31 cellular contexts compared by ENCODE assay signal in the genomic region with DNA sequence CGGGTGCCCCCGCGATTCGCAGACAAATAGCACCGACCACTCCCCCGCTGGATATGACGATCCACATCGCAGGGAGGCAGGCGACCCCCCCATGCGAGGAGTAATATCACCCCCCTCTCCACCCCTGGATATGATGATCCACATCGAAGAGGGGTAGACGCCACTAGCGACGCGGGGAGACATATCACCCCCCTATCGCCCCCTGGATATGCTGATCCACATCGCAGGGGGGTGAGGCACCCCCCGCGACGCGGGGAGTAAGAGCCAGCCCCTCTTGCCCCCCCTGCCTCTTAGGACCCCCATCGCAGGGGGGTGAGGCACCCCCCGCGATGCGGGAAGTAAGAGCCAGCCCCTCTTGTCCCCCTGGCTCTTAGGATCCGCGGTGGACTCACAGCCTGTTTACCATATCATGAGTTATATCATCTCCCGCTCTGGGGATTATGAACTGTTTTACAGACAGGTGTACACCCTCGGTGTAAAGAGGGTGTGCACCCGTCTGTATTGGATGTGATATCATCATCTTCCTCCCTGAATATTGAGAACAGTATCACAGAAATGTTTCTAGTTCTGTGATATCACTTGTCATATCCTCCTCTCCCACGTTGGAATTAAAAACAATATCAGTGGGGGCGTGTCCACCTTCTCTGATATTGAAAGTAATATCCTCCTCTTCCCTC. TPM values are rescaled to one million over a fixed set of nuclear protein-coding genes. Genes with fewer than 3 reads are reported as not detected.
"Had no signal": no experiment of that assay in that cellular context is flagged by ENCODE, and none has a peak within 500 bp of the region (broad histone marks: within the 10 kb centered on the region; RNA-seq: fewer than 3 reads in every experiment).

No MANE protein-coding gene starts in this region.

- H3K36me3 ChIP-seq: esophagus squamous epithelium, gastrocnemius medialis, left lung, thyroid gland, upper lobe of right lung, WERI-Rb-1 had no signal

- H3K4me1 Mint-ChIP-seq: activated naive CD8-positive, alpha-beta T cell treated with anti-CD3 and anti-CD28 coated beads, Interleukin-2, amount 50 U/mL, for 24 hours; endodermal cell; naive B cell; neural crest cell had no signal

- H3K27ac Mint-ChIP-seq: activated naive CD8-positive, alpha-beta T cell treated with anti-CD3 and anti-CD28 coated beads, Interleukin-2, amount 50 U/mL, for 24 hours; activated T-helper 2 cell treated with anti-CD3 and anti-CD28 coated beads, Interferon-gamma antibody, Interleukin-2, Interleukin-4, amounts not matched to agents 10 μg/mL and 5 μg/mL and 100 μg/mL, durations not matched to agents 14 hours and 24 hours and 36 hours; endodermal cell; naive B cell; T-helper 2 cell treated with Interferon-gamma antibody and Interleukin-4, amounts not matched to agents 5 μg/mL and 100 μg/mL, for 36 hours had no signal

- H3K4me3 Mint-ChIP-seq: activated naive CD8-positive, alpha-beta T cell treated with anti-CD3 and anti-CD28 coated beads, Interleukin-2, amount 50 U/mL, for 24 hours; endodermal cell; naive B cell; neural crest cell; T-helper 2 cell treated with Interferon-gamma antibody and Interleukin-4, amounts not matched to agents 5 μg/mL and 100 μg/mL, for 36 hours had no signal

- H3K9me3 Mint-ChIP-seq: activated naive CD8-positive, alpha-beta T cell treated with anti-CD3 and anti-CD28 coated beads, Interleukin-2, amount 50 U/mL, for 24 hours; activated T-helper 2 cell treated with anti-CD3 and anti-CD28 coated beads, Interferon-gamma antibody, Interleukin-2, Interleukin-4, amounts not matched to agents 10 μg/mL and 5 μg/mL and 100 μg/mL, durations not matched to agents 14 hours and 24 hours and 36 hours; endodermal cell; neural crest cell; T-helper 2 cell treated with Interferon-gamma antibody and Interleukin-4, amounts not matched to agents 5 μg/mL and 100 μg/mL, for 36 hours had no signal

- H3K9me3 ChIP-seq: esophagus squamous epithelium, gastrocnemius medialis, left lung, thyroid gland, upper lobe of right lung had no signal

- H3K27me3 ChIP-seq: thyroid gland, upper lobe of right lung had no signal

- DNase-seq: activated CD4-positive, alpha-beta T cell treated with anti-CD3 and anti-CD28 coated beads, Interleukin-2, amount 50 U/mL, for 48 hours; activated CD4-positive, CD25-positive, alpha-beta regulatory T cell treated with anti-CD3 and anti-CD28 coated beads, Interleukin-2, amount 50 U/mL, for 72 hours; activated naive CD4-positive, alpha-beta T cell treated with Interleukin-2 at 50 U/mL for 16 hours; activated naive CD8-positive, alpha-beta T cell treated with anti-CD3 and anti-CD28 coated beads, Interleukin-2, amount 50 U/mL, for 24 hours; cerebellar nuclear complex; endodermal cell; esophagus squamous epithelium; gastrocnemius medialis; hippocampal formation; kidney glomerular epithelial cell; left lung; naive B cell; posterior cingulate gyrus; stimulated activated CD4-positive, alpha-beta T cell treated with anti-CD3 and anti-CD28 coated beads, Interleukin-2, amount 100 ng/mL, for 48 hours; stimulated activated CD8-positive, alpha-beta memory T cell treated with anti-CD3 and anti-CD28 coated beads, Interleukin-4, amount 100 ng/mL, for 48 hours; stimulated activated naive CD4-positive, alpha-beta T cell treated with Interleukin-2 at 50 U/mL for 16 hours; substantia nigra; thyroid gland; upper lobe of right lung; WERI-Rb-1 had no signal

- ATAC-seq: activated naive CD8-positive, alpha-beta T cell treated with anti-CD3 and anti-CD28 coated beads, Interleukin-2, amount 50 U/mL, for 24 hours; gastrocnemius medialis; left lung; sciatic nerve; upper lobe of right lung had no signal

- H3K36me3 Mint-ChIP-seq: naive B cell had no signal

- H3K4me3 ChIP-seq: coronary artery, esophagus squamous epithelium, gastrocnemius medialis, left lung, lung, smooth muscle cell, thyroid gland, upper lobe of right lung had no signal

- H3K4me1 ChIP-seq: esophagus squamous epithelium, gastrocnemius medialis, left lung, thyroid gland, upper lobe of right lung had no signal

RNA-seq across cellular contexts. Expression of gene DRD5, which starts 22.7 kb away (rescaled TPM):
- total RNA-seq: activated T-helper 2 cell treated with anti-CD3 and anti-CD28 coated beads, Interferon-gamma antibody, Interleukin-2, Interleukin-4, amounts not matched to agents 10 μg/mL and 5 μg/mL and 100 μg/mL, durations not matched to agents 14 hours and 24 hours and 36 hours; esophagus squamous epithelium; gastrocnemius medialis; lung; mesenteric fat pad; mucosa of gallbladder; neural crest cell; omental fat pad; renal cortical epithelial cell; sciatic nerve; smooth muscle cell; thyroid gland; upper lobe of right lung had no signal
